15 cellular contexts compared by ENCODE assay signal in genomic region chr6:32883789-32884188, GRCh38. TPM values are rescaled to one million over a fixed set of nuclear protein-coding genes. Genes with fewer than 3 reads are reported as not detected.
DNase-seq lines count a peak whose midpoint lies in the region; ATAC-seq and TF ChIP-seq lines count a peak whose summit lies in the region.
"Had no signal": no experiment of that assay in that cellular context is flagged by ENCODE, and none has a peak within 500 bp of the region (broad histone marks: within the 10 kb centered on the region; RNA-seq: fewer than 3 reads in every experiment).

No MANE protein-coding gene starts in this region.

- TF ChIP-seq CTCF in thyroid gland (IDR thresholded peaks at IDR 0.05) = no peak

- H3K27me3 ChIP-seq in thyroid gland = no peaks in the 10 kb centered on the region

- no peak overlapping the region for H3K4me3 ChIP-seq in thyroid gland (replicated peaks in 1 of 3)

- no peak overlapping the region for H3K27ac ChIP-seq in thyroid gland

- no peak for ATAC-seq in GM18502 (IDR thresholded peaks at IDR 0.05; ENCODE audit: poor library complexity, unreplicated experiment)
- ATAC-seq: HCT116; stimulated activated naive CD8-positive, alpha-beta T cell treated with anti-CD3 and anti-CD28 coated beads, Interleukin-15, amount 100 ng/mL, for 72 hours had no signal

- peak; percentile 13 for DNase-seq in NCI-H2227 (lab: John Stamatoyannopoulos, UW; ENCODE audit: unreplicated experiment)
- DNase-seq in NCI-H2227 treated with DMSO at 0.1 percent for 48 hours (lab: John Stamatoyannopoulos, UW) = no peak
- DNase-seq in astrocyte of the hippocampus (ENCODE audit: low read depth, low spot score) = peak; percentile 11
- DNase-seq in iPS-NIHi11 (ENCODE audit: low spot score) = peak; percentile 17
- peak; percentile 15 for DNase-seq in thyroid gland
- no peak for DNase-seq in NK-92 treated with Interleukin-12 subunit alpha and Interleukin-12 subunit beta, amount 100 ng/mL, for 24 hours (lab: John Stamatoyannopoulos, UW)
- DNase-seq in RKO (ENCODE audit: low spot score) = no peak
- DNase-seq: activated T-cell treated with anti-CD3 and anti-CD28 coated beads, Interleukin-2, amount 50 U/mL, for 1 hour; central memory CD4-positive, alpha-beta T cell; glutamatergic neuron; MM.1S; stimulated activated CD4-positive, alpha-beta T cell treated with anti-CD3 and anti-CD28 coated beads, Interleukin-15, amount 100 ng/mL, for 24 hours; stimulated activated naive CD8-positive, alpha-beta T cell treated with anti-CD3 and anti-CD28 coated beads, Interleukin-15, amount 100 ng/mL, for 72 hours had no signal

- WGBS in thyroid gland, 2 donors = 10 to 27% methylated on average over 5 of the region's 5 CpGs

- H3K4me1 ChIP-seq in thyroid gland = peaks cover 0 to 9% of the 10 kb centered on the region in 2 donors

- no peaks in the 10 kb centered on the region for H3K9me3 ChIP-seq in thyroid gland

- H3K36me3 ChIP-seq in thyroid gland = no peaks in the 10 kb centered on the region

- TF ChIP-seq POLR2A in thyroid gland (IDR thresholded peaks at IDR 0.05) = no peak

- intact Hi-C loops in thyroid gland (cut with DNase I) = loop anchor here (2.0 kb wide), 1 partner anchor 65 kb away; no protein-coding TSS in a partner anchor

RNA-seq across cellular contexts. Expression of gene PSMB9, which starts 29.8 kb away (rescaled TPM):
- 10 to 100 TPM in 3 of 4 donors, 1 to 10 TPM in 1; 9.1 to 31.0 (median 18.3) TPM for total RNA-seq in thyroid gland

RNA-seq across cellular contexts. Expression of gene TAP1, which starts 30.3 kb away (rescaled TPM):
- total RNA-seq in thyroid gland = 10 to 100 TPM; 11.0 to 28.5 (median 22.5) TPM

RNA-seq across cellular contexts. Expression of gene PSMB8, which starts 39.9 kb away (rescaled TPM):
- total RNA-seq in thyroid gland = 10 to 100 TPM; 27.1 to 46.1 (median 36.3) TPM

RNA-seq across cellular contexts. Expression of gene TAP2, which starts 45.2 kb away (rescaled TPM):
- total RNA-seq in thyroid gland = 10 to 100 TPM in 1 of 4 donors, 1 to 10 TPM in 3; 6.9 to 31.9 (median 8.2) TPM

RNA-seq across cellular contexts. Expression of gene HLA-DMB, which starts 57.0 kb away (rescaled TPM):
- total RNA-seq in thyroid gland = 10 to 100 TPM; 34.7 to 82.9 (median 51.3) TPM

Comparison
In these comparisons a context has a peak if more than half of its experiments do, and no peak if none do; other contexts are left out.
1. DNase-seq: peak in NCI-H2227 (single experiment), astrocyte of the hippocampus (single experiment), iPS-NIHi11 (single experiment) and thyroid gland (2 of 2); none in NCI-H2227 treated with DMSO at 0.1 percent for 48 hours (single experiment), NK-92 treated with Interleukin-12 subunit alpha and Interleukin-12 subunit beta, amount 100 ng/mL, for 24 hours (single experiment) and RKO (single experiment).